In genomic region chr12:100554608-100555077, GRCh38 we compare ENCODE assay signal across 7 cellular contexts. TPM values are rescaled to one million over a fixed set of nuclear protein-coding genes. Genes with fewer than 3 reads are reported as not detected.
DNase-seq lines count a peak whose midpoint lies in the region; ATAC-seq and TF ChIP-seq lines count a peak whose summit lies in the region.

No MANE protein-coding gene starts in this region.

- H3K36me3 Mint-ChIP-seq in neural crest cell (ENCODE audit: low read depth): no peaks in the 10 kb centered on the region
- H3K36me3 Mint-ChIP-seq in activated T-cell treated with anti-CD3 and anti-CD28 coated beads, Interleukin-2, amount 50 U/mL, for 24 hours (ENCODE audit: low read depth): no peaks in the 10 kb centered on the region

- no peak overlapping the region for H3K27ac Mint-ChIP-seq in neural crest cell (ENCODE audit: unreplicated experiment)
- no peak overlapping the region for H3K27ac Mint-ChIP-seq in activated T-cell treated with anti-CD3 and anti-CD28 coated beads, Interleukin-2, amount 50 U/mL, for 24 hours

- DNase-seq in GM12865 (ENCODE audit: low read depth) (peak; percentile 44), NCI-H128 (lab: John Stamatoyannopoulos, UW; ENCODE audit: unreplicated experiment) (peak; percentile 24), SK-N-DZ (ENCODE audit: low spot score) (peak; percentile 86), fibroblast of mammary gland (ENCODE audit: low read depth) (peak; percentile 93), neural crest cell (ENCODE audit: low read depth, low spot score) (peak; percentile 50)
- no peak for DNase-seq in activated T-cell treated with anti-CD3 and anti-CD28 coated beads, Interleukin-2, amount 50 U/mL, for 24 hours

- H3K4me3 ChIP-seq in GM12865 (ENCODE audit: low read depth, low read length) (no peak overlapping the region), fibroblast of mammary gland (ENCODE audit: control insufficient read depth, low read depth, low read length) (no peak overlapping the region)

- no peak overlapping the region for H3K4me3 Mint-ChIP-seq in neural crest cell
- no peak overlapping the region for H3K4me3 Mint-ChIP-seq in activated T-cell treated with anti-CD3 and anti-CD28 coated beads, Interleukin-2, amount 50 U/mL, for 24 hours

- TF ChIP-seq CTCF in GM12865 (IDR thresholded peaks at IDR 0.05; ENCODE audit: insufficient read depth, low read depth, low read length, missing control alignments) (peak; percentile 35), fibroblast of mammary gland (conservative IDR thresholded peaks at IDR 0.05; ENCODE audit: control insufficient read depth, insufficient read depth, low read depth, low read length) (peak; percentile 99), neural crest cell (conservative IDR thresholded peaks at IDR 0.05) (peak; percentile 97)

- H3K4me1 Mint-ChIP-seq in neural crest cell: peaks cover 10% of the 10 kb centered on the region
- no peaks in the 10 kb centered on the region for H3K4me1 Mint-ChIP-seq in activated T-cell treated with anti-CD3 and anti-CD28 coated beads, Interleukin-2, amount 50 U/mL, for 24 hours (ENCODE audit: low read depth)

- H3K9me3 Mint-ChIP-seq in neural crest cell: no peaks in the 10 kb centered on the region
- no peaks in the 10 kb centered on the region for H3K9me3 Mint-ChIP-seq in activated T-cell treated with anti-CD3 and anti-CD28 coated beads, Interleukin-2, amount 50 U/mL, for 24 hours

- H3K27me3 Mint-ChIP-seq in neural crest cell (ENCODE audit: low read depth): no peaks in the 10 kb centered on the region
- peaks cover 9% of the 10 kb centered on the region for H3K27me3 Mint-ChIP-seq in activated T-cell treated with anti-CD3 and anti-CD28 coated beads, Interleukin-2, amount 50 U/mL, for 24 hours

- ATAC-seq in GM21786 (IDR thresholded peaks at IDR 0.05; ENCODE audit: unreplicated experiment): no peak

RNA-seq across cellular contexts. Expression of gene GAS2L3, which starts 18.8 kb away (rescaled TPM):
- 17.7 and 20.9 TPM in 2 replicates for polyA plus RNA-seq in SK-N-DZ (2014; cell fraction: cytosol; rRNA removed)
- 13.5 and 18.0 TPM in 2 replicates for polyA plus RNA-seq in SK-N-DZ (2014; cell fraction: nucleus; rRNA removed)
- total RNA-seq in neural crest cell: 34.1 and 36.2 TPM in 2 replicates

Comparison
In these comparisons a context has a peak if more than half of its experiments do, and no peak if none do; other contexts are left out.
1. CTCF ChIP-seq: peak in every context shown above with its lines; median percentile 99 in fibroblast of mammary gland; 97 in neural crest cell; 35 in GM12865.